ENCODE assay signal across 8 cellular contexts in genomic region chr19:40443930-40444180, GRCh38. TPM values are rescaled to one million over a fixed set of nuclear protein-coding genes. Genes with fewer than 3 reads are reported as not detected.
A peak's percentile ranks its signal among the peaks of the same experiment; 100 is the strongest.
DNase-seq lines count a peak whose midpoint lies in the region; ATAC-seq and TF ChIP-seq lines count a peak whose summit lies in the region.

No MANE protein-coding gene starts in this region.

- peak overlapping the region; percentile 98 for H3K4me3 Mint-ChIP-seq in activated naive CD4-positive, alpha-beta T cell treated with anti-CD3 and anti-CD28 coated beads, Interleukin-2, amount 50 U/mL, for 24 hours
- H3K4me3 Mint-ChIP-seq in naive thymus-derived CD8-positive, alpha-beta T cell, result peak overlapping the region; percentile 95 to 100 (median 99)

- peak overlapping the region; percentile 100 for H3K9ac ChIP-seq in OCI-LY3 (ENCODE audit: low read length)

- H3K27me3 Mint-ChIP-seq in activated naive CD4-positive, alpha-beta T cell treated with anti-CD3 and anti-CD28 coated beads, Interleukin-2, amount 50 U/mL, for 24 hours, result no peaks in the 10 kb centered on the region
- no peaks in the 10 kb centered on the region for H3K27me3 Mint-ChIP-seq in naive thymus-derived CD8-positive, alpha-beta T cell

- H3K4me1 ChIP-seq in OCI-LY3 (ENCODE audit: low read length), result peaks cover 6% of the 10 kb centered on the region
- H3K4me1 ChIP-seq in effector memory CD4-positive, alpha-beta T cell (ENCODE audit: control insufficient read depth, insufficient read depth, low read length, poor library complexity, severe bottlenecking), result peaks cover 8% of the 10 kb centered on the region

- peak overlapping the region; percentile 93 for H3K27ac ChIP-seq in OCI-LY3 (ENCODE audit: low read length)
- peak overlapping the region; percentile 81 for H3K27ac ChIP-seq in effector memory CD4-positive, alpha-beta T cell (ENCODE audit: insufficient read depth, low read length, poor library complexity, severe bottlenecking)

- H3K9me3 ChIP-seq in OCI-LY3 (ENCODE audit: insufficient read depth, low read length), result no peaks in the 10 kb centered on the region
- no peaks in the 10 kb centered on the region for H3K9me3 ChIP-seq in effector memory CD4-positive, alpha-beta T cell (ENCODE audit: control insufficient read depth, low read length)

- H3K4me2 ChIP-seq in OCI-LY3 (ENCODE audit: low read length), result peak overlapping the region; percentile 72

- no peaks in the 10 kb centered on the region for H3K27me3 ChIP-seq in OCI-LY3 (ENCODE audit: low read depth, low read length)
- no peaks in the 10 kb centered on the region for H3K27me3 ChIP-seq in effector memory CD4-positive, alpha-beta T cell (replicated peaks; ENCODE audit: control insufficient read depth, insufficient read depth, low read length, poor library complexity, severe bottlenecking)

- no peak for DNase-seq in activated naive CD4-positive, alpha-beta T cell treated with anti-CD3 and anti-CD28 coated beads, Interleukin-2, amount 50 U/mL, for 16 hours
- no peak for DNase-seq in effector memory CD4-positive, alpha-beta T cell
- DNase-seq in naive thymus-derived CD8-positive, alpha-beta T cell, result no peak
- DNase-seq in GM20000 (ENCODE audit: low spot score) (no peak), NCI-H748 treated with DMSO at 0.1 percent for 48 hours (lab: John Stamatoyannopoulos, UW) (no peak)

- H3K79me2 ChIP-seq in OCI-LY3 (ENCODE audit: low read length), result peaks cover 31% of the 10 kb centered on the region

- TF ChIP-seq CTCF in OCI-LY3 (IDR thresholded peaks at IDR 0.05; ENCODE audit: low read depth, low read length) (no peak), GM20000 (IDR thresholded peaks at IDR 0.05; ENCODE audit: extremely low read depth, missing control alignments) (no peak)

- no peak overlapping the region for H2AFZ ChIP-seq in OCI-LY3 (ENCODE audit: low read depth, low read length)

- peaks cover 20% of the 10 kb centered on the region for H3K4me1 Mint-ChIP-seq in activated naive CD4-positive, alpha-beta T cell treated with anti-CD3 and anti-CD28 coated beads, Interleukin-2, amount 50 U/mL, for 24 hours
- H3K4me1 Mint-ChIP-seq in naive thymus-derived CD8-positive, alpha-beta T cell, result peaks cover 16 to 28% (median 21%) of the 10 kb centered on the region in 4 donors

- H4K20me1 ChIP-seq in OCI-LY3 (ENCODE audit: insufficient read depth, low read length), result peaks cover 29% of the 10 kb centered on the region

- ATAC-seq in naive thymus-derived CD8-positive, alpha-beta T cell, result peak; percentile 17 to 28
- ATAC-seq in GM18861 (IDR thresholded peaks at IDR 0.05; ENCODE audit: unreplicated experiment), result no peak

- H3K36me3 Mint-ChIP-seq in activated naive CD4-positive, alpha-beta T cell treated with anti-CD3 and anti-CD28 coated beads, Interleukin-2, amount 50 U/mL, for 24 hours, result no peaks in the 10 kb centered on the region
- H3K36me3 Mint-ChIP-seq in naive thymus-derived CD8-positive, alpha-beta T cell, result peaks cover 0 to 17% (median 0%) of the 10 kb centered on the region in 3 donors

- H3K27ac Mint-ChIP-seq in activated naive CD4-positive, alpha-beta T cell treated with anti-CD3 and anti-CD28 coated beads, Interleukin-2, amount 50 U/mL, for 24 hours, result peak overlapping the region; percentile 89
- H3K27ac Mint-ChIP-seq in naive thymus-derived CD8-positive, alpha-beta T cell, result peak overlapping the region; percentile 89 to 99 (median 96)

- H3K4me3 ChIP-seq in OCI-LY3 (ENCODE audit: low read length), result peak overlapping the region; percentile 96
- H3K4me3 ChIP-seq in effector memory CD4-positive, alpha-beta T cell (ENCODE audit: insufficient read depth, low read depth, low read length, poor library complexity, severe bottlenecking), result peak overlapping the region; percentile 73

- POLR2A ChIA-PET in naive thymus-derived CD8-positive, alpha-beta T cell (lab: Charles Lee), result interaction anchor here (0.6 to 5.8 kb wide), 9 partner anchors 11 to 899 kb away, joined by 4 to 73 read pairs (median 18); partner anchors contain the start of genes AKT2, BLVRB, C19orf47 and PLD3

- H3K36me3 ChIP-seq in OCI-LY3 (replicated peaks; ENCODE audit: low read depth, low read length), result peaks cover 29% of the 10 kb centered on the region
- H3K36me3 ChIP-seq in effector memory CD4-positive, alpha-beta T cell (ENCODE audit: control insufficient read depth, insufficient read depth, low read length), result peaks cover 19% of the 10 kb centered on the region

- H3K9me3 Mint-ChIP-seq in activated naive CD4-positive, alpha-beta T cell treated with anti-CD3 and anti-CD28 coated beads, Interleukin-2, amount 50 U/mL, for 24 hours, result no peaks in the 10 kb centered on the region
- H3K9me3 Mint-ChIP-seq in naive thymus-derived CD8-positive, alpha-beta T cell, result no peaks in the 10 kb centered on the region

RNA-seq across cellular contexts. Expression of gene SERTAD3, which starts 0.3 kb away (rescaled TPM):
- total RNA-seq in naive thymus-derived CD8-positive, alpha-beta T cell, result 10 to 100 TPM in 1 of 2 experiments, 1 to 10 TPM in 1; 9.5 to 10.6 TPM
- 1 to 10 TPM; 2.3 to 9.2 (median 2.9) TPM for polyA plus RNA-seq in naive thymus-derived CD8-positive, alpha-beta T cell

RNA-seq across cellular contexts. Expression of gene SERTAD1, which starts 18.1 kb away (rescaled TPM):
- 1 to 10 TPM; 6.2 to 8.1 TPM for total RNA-seq in naive thymus-derived CD8-positive, alpha-beta T cell
- polyA plus RNA-seq in naive thymus-derived CD8-positive, alpha-beta T cell, result 10 to 100 TPM in 1 of 3 donors, 1 to 10 TPM in 2; 2.6 to 10.4 (median 3.5) TPM

RNA-seq across cellular contexts. Expression of gene BLVRB, which starts 21.7 kb away (rescaled TPM):
- 10 to 100 TPM; 11.8 to 12.8 TPM for total RNA-seq in naive thymus-derived CD8-positive, alpha-beta T cell
- 10 to 100 TPM; 17.3 to 27.8 (median 22.6) TPM for polyA plus RNA-seq in naive thymus-derived CD8-positive, alpha-beta T cell

RNA-seq across cellular contexts. Expression of gene SPTBN4, which starts 22.9 kb away (rescaled TPM):
- under 1 TPM; 0.47 to 0.62 TPM for total RNA-seq in naive thymus-derived CD8-positive, alpha-beta T cell
- polyA plus RNA-seq in naive thymus-derived CD8-positive, alpha-beta T cell, result under 1 TPM in 1 of 3 donors, not detected in 2; 0.13 TPM

RNA-seq across cellular contexts. Expression of gene PRX, which starts 30.7 kb away (rescaled TPM):
- 1 to 10 TPM; 3.8 to 4.0 TPM for total RNA-seq in naive thymus-derived CD8-positive, alpha-beta T cell
- polyA plus RNA-seq in naive thymus-derived CD8-positive, alpha-beta T cell, result under 1 TPM; 0.39 to 0.49 (median 0.44) TPM
